8 cellular contexts compared by ENCODE assay signal in genomic region chr11:71448257-71449161, GRCh38. TPM values are rescaled to one million over a fixed set of nuclear protein-coding genes. Genes with fewer than 3 reads are reported as not detected.
DNase-seq lines count a peak whose midpoint lies in the region; TF ChIP-seq lines count a peak whose summit lies in the region.

TSS of gene DHCR7 (minus strand) at chr11:71448393. CDS start at chr11:71444952, 3,441 bp downstream.

- no peak within 1 kb of the TSS for H4K5ac ChIP-seq in H9 (ENCODE audit: insufficient read length, low read depth, low read length)

- H2BK5ac ChIP-seq in H9 (ENCODE audit: insufficient read length, low read length) = no peak within 1 kb of the TSS

- H3K4ac ChIP-seq in H9 (ENCODE audit: low read depth, low read length) = no peak within 1 kb of the TSS

- peak within 1 kb of the TSS; percentile 63 for H3K9ac ChIP-seq in ES-I3 (ENCODE audit: low read depth, low read length)
- peak within 1 kb of the TSS; percentile 53 for H3K9ac ChIP-seq in H9 (ENCODE audit: extremely low read depth, insufficient read length, low read length)

- H3K79me2 ChIP-seq in H9 (ENCODE audit: insufficient read depth, low read length) = peaks cover 10% of the 10 kb centered on the region; the same call in 1 of the 2 replicates

- H3K4me2 ChIP-seq in H9 (ENCODE audit: insufficient read depth, insufficient read length, low read length) = peak within 1 kb of the TSS; percentile 97

- no peak within 1 kb of the TSS for H2AK5ac ChIP-seq in H9 (ENCODE audit: insufficient read length, low read length)

- no peak within 1 kb of the TSS for H3T11ph ChIP-seq in H9 (ENCODE audit: low read length)

- H2BK12ac ChIP-seq in H9 (ENCODE audit: insufficient read length, low read depth, low read length) = no peak within 1 kb of the TSS

- no peak within 1 kb of the TSS for H3K23ac ChIP-seq in H9 (ENCODE audit: insufficient read length, low read depth, low read length)

- H3K36me3 ChIP-seq in ES-I3 (ENCODE audit: insufficient read depth, low read length) (peaks cover 18% of the 10 kb centered on the region), MG63 (peaks cover 3% of the 10 kb centered on the region)

- peaks cover 5% of the 10 kb centered on the region for H3K9me3 ChIP-seq in ES-I3 (ENCODE audit: control insufficient read depth, insufficient read depth, low read length)
- no peaks in the 10 kb centered on the region for H3K9me3 ChIP-seq in H9 (ENCODE audit: control insufficient read depth, low read depth, low read length)
- no peaks in the 10 kb centered on the region for H3K9me3 ChIP-seq in MG63

- no peak within 1 kb of the TSS for H3K27ac ChIP-seq in H9 (ENCODE audit: insufficient read length, low read depth, low read length)

- peaks cover 32 to 42% (median 35%) of the 10 kb centered on the region in 3 experiments for H3K36me3 Mint-ChIP-seq in H9 (ENCODE audit: insufficient read depth in 1 of 3, low read depth in 3 of 3)
- H3K36me3 Mint-ChIP-seq in nephron (ENCODE audit: low read depth) = peaks cover 28% of the 10 kb centered on the region
- peaks cover 31% of the 10 kb centered on the region for H3K36me3 Mint-ChIP-seq in stimulated activated naive CD8-positive, alpha-beta T cell treated with anti-CD3 and anti-CD28 coated beads, Interleukin-15, Interleukin-2, amounts not matched to agents 100 ng/mL and 50 ng/mL, for 24 hours (ENCODE audit: low read depth)

- H3K4me3 ChIP-seq in MG63 = peak within 1 kb of the TSS; percentile 71
- peak within 1 kb of the TSS; percentile 93 for H3K4me3 ChIP-seq in fibroblast of pulmonary artery (replicated peaks; ENCODE audit: low read depth, low read length)

- H3K9me3 Mint-ChIP-seq in H9 (peaks cover 3 to 4% of the 10 kb centered on the region in 2 experiments; a peak in 2 of 5 replicates), nephron (peaks cover 3% of the 10 kb centered on the region)
- H3K9me3 Mint-ChIP-seq in stimulated activated naive CD8-positive, alpha-beta T cell treated with anti-CD3 and anti-CD28 coated beads, Interleukin-15, Interleukin-2, amounts not matched to agents 100 ng/mL and 50 ng/mL, for 24 hours = peaks cover 7% of the 10 kb centered on the region

- H3K27me3 Mint-ChIP-seq in H9 (ENCODE audit: low read depth) (no peaks in the 10 kb centered on the region), nephron (ENCODE audit: low read depth) (no peaks in the 10 kb centered on the region)
- no peaks in the 10 kb centered on the region for H3K27me3 Mint-ChIP-seq in stimulated activated naive CD8-positive, alpha-beta T cell treated with anti-CD3 and anti-CD28 coated beads, Interleukin-15, Interleukin-2, amounts not matched to agents 100 ng/mL and 50 ng/mL, for 24 hours

- H2BK120ac ChIP-seq in H9 (ENCODE audit: low read depth, low read length, poor library complexity, severe bottlenecking) = no peak within 1 kb of the TSS

- H3K23me2 ChIP-seq in H9 (ENCODE audit: insufficient read length, low read depth, low read length, poor library complexity, severe bottlenecking) = peaks cover 24% of the 10 kb centered on the region

- no CpG with 5 or more reads among the region's 78 CpGs for WGBS in H9 (ENCODE audit: extremely low coverage, insufficient read length, low lambda C conversion rate)

- H3K27me3 ChIP-seq in H9 (ENCODE audit: insufficient read depth, low read length) (no peaks in the 10 kb centered on the region), MG63 (no peaks in the 10 kb centered on the region)

- peak within 1 kb of the TSS; percentile 66 for H3K18ac ChIP-seq in H9 (ENCODE audit: insufficient read length, low read depth, low read length)

- H4K20me1 ChIP-seq in H9 (ENCODE audit: control insufficient read depth, insufficient read depth, insufficient read length) = no peaks in the 10 kb centered on the region

- H2BK15ac ChIP-seq in H9 (ENCODE audit: low read depth, low read length) = no peak within 1 kb of the TSS

- no peak within 1 kb of the TSS for H2BK20ac ChIP-seq in H9 (ENCODE audit: low read depth, low read length, poor library complexity, severe bottlenecking)

- H2AFZ ChIP-seq in H9 (ENCODE audit: low read length) = no peak within 1 kb of the TSS

- H3K14ac ChIP-seq in H9 (ENCODE audit: insufficient read depth, low read length) = peak within 1 kb of the TSS; percentile 73; the same call in 1 of the 2 replicates

- H4K8ac ChIP-seq in H9 (replicated peaks; ENCODE audit: insufficient read length, low read depth, low read length) = no peak within 1 kb of the TSS

- H4K91ac ChIP-seq in H9 (ENCODE audit: insufficient read length, low read depth, low read length) = no peak within 1 kb of the TSS

- H3K4me3 Mint-ChIP-seq in H9 (peak within 1 kb of the TSS; percentile 95), nephron (peak within 1 kb of the TSS; percentile 89 to 93 (median 92))
- H3K4me3 Mint-ChIP-seq in stimulated activated naive CD8-positive, alpha-beta T cell treated with anti-CD3 and anti-CD28 coated beads, Interleukin-15, Interleukin-2, amounts not matched to agents 100 ng/mL and 50 ng/mL, for 24 hours = peak within 1 kb of the TSS; percentile 87

- peaks cover 12% of the 10 kb centered on the region for H3K79me1 ChIP-seq in H9 (ENCODE audit: insufficient read depth, low read depth, low read length, poor library complexity, severe bottlenecking)

- peak; percentile 98 for DNase-seq in H9
- peak; percentile 96 for DNase-seq in MG63
- DNase-seq in SHP77 (lab: John Stamatoyannopoulos, UW) = peak; percentile 95 to 97
- peak; percentile 86 for DNase-seq in activated effector memory CD4-positive, alpha-beta T cell treated with Interleukin-2 at 50 U/mL for 16 hours
- DNase-seq in fibroblast of pulmonary artery (ENCODE audit: low read depth) = peak; percentile 95

- TF ChIP-seq CTCF in H9 (conservative IDR thresholded peaks at IDR 0.05) = no peak
- TF ChIP-seq CTCF in fibroblast of pulmonary artery (IDR thresholded peaks at IDR 0.05; ENCODE audit: low read length, missing control alignments) = no peak
- TF ChIP-seq CTCF in nephron (IDR thresholded peaks at IDR 0.05; ENCODE audit: unreplicated experiment in 3 of 3) = no peak

- H3K27ac Mint-ChIP-seq in H9 = peak within 1 kb of the TSS; percentile 87 to 95 (median 89); a peak in 6 of 7 replicates
- H3K27ac Mint-ChIP-seq in nephron = peak within 1 kb of the TSS; percentile 52 to 66 (median 65)
- H3K27ac Mint-ChIP-seq in stimulated activated naive CD8-positive, alpha-beta T cell treated with anti-CD3 and anti-CD28 coated beads, Interleukin-15, Interleukin-2, amounts not matched to agents 100 ng/mL and 50 ng/mL, for 24 hours = peak within 1 kb of the TSS; percentile 75

- H3K4me1 Mint-ChIP-seq in H9 (peaks cover 43 to 50% of the 10 kb centered on the region in 2 experiments), nephron (peaks cover 41% of the 10 kb centered on the region)
- peaks cover 54% of the 10 kb centered on the region for H3K4me1 Mint-ChIP-seq in stimulated activated naive CD8-positive, alpha-beta T cell treated with anti-CD3 and anti-CD28 coated beads, Interleukin-15, Interleukin-2, amounts not matched to agents 100 ng/mL and 50 ng/mL, for 24 hours (ENCODE audit: low read depth)

- H3K4me1 ChIP-seq in ES-I3 (ENCODE audit: insufficient read depth, low read length) (peaks cover 13% of the 10 kb centered on the region; the same call in 1 of the 2 replicates), H9 (ENCODE audit: insufficient read depth, low read length) (peaks cover 2% of the 10 kb centered on the region; the same call in 1 of the 2 replicates)

- H3K56ac ChIP-seq in H9 (ENCODE audit: insufficient read length, low read depth, low read length) = no peak within 1 kb of the TSS

RNA-seq across cellular contexts. Expression of gene DHCR7, which starts in this region (rescaled TPM):
- 117 and 124 TPM in 2 replicates for total RNA-seq in H9 (2021)
- total RNA-seq in MG63 (2014; rRNA removed; shearing (Covaris generic); ENCODE audit: low replicate concordance) = 23.9 and 32.4 TPM in 2 replicates
